Comparison of ENCODE assay signal across 18 cellular contexts in genomic region chr5:36575367-36575781, GRCh38. TPM values are rescaled to one million over a fixed set of nuclear protein-coding genes. Genes with fewer than 3 reads are reported as not detected.
DNase-seq lines count a peak whose midpoint lies in the region; ATAC-seq, FAIRE-seq and TF ChIP-seq lines count a peak whose summit lies in the region.
"Had no signal": no experiment of that assay in that cellular context is flagged by ENCODE, and none has a peak within 500 bp of the region (broad histone marks: within the 10 kb centered on the region; RNA-seq: fewer than 3 reads in every experiment).

No MANE protein-coding gene starts in this region.

- no peak overlapping the region for H2BK120ac ChIP-seq in mesendoderm (ENCODE audit: low read depth, low read length)

- H3K27ac ChIP-seq in RWPE2 (ENCODE audit: poor library complexity, severe bottlenecking), result peak overlapping the region; percentile 94
- no peak overlapping the region for H3K27ac ChIP-seq in mesendoderm (ENCODE audit: low read depth, low read length)
- H3K27ac ChIP-seq: KMS-11 had no signal

- no peak overlapping the region for H3K4me2 ChIP-seq in mesendoderm (ENCODE audit: low read length)
- H3K4me2 ChIP-seq: KMS-11, SK-N-SH had no signal

- H3K56ac ChIP-seq in mesendoderm (ENCODE audit: low read length), result no peak overlapping the region

- H3K9me3 Mint-ChIP-seq in osteocyte (ENCODE audit: unreplicated experiment), result no peaks in the 10 kb centered on the region
- H3K9me3 Mint-ChIP-seq: activated T-cell treated with anti-CD3 and anti-CD28 coated beads, Interleukin-2, amount 50 U/mL, for 24 hours; CD4-positive, alpha-beta T cell had no signal

- no CpG with 5 or more reads among the region's 4 CpGs for WGBS in mesendoderm (ENCODE audit: extremely low coverage, insufficient coverage, low lambda C conversion rate)

- peaks cover 5% of the 10 kb centered on the region for H3K4me1 Mint-ChIP-seq in osteocyte (ENCODE audit: unreplicated experiment)
- H3K4me1 Mint-ChIP-seq: activated B cell treated with CpG ODN at 0.5 μM for 24 hours had no signal

- H3K36me3 ChIP-seq in RWPE2 (ENCODE audit: low read depth), result no peaks in the 10 kb centered on the region
- H3K36me3 ChIP-seq in mesendoderm (ENCODE audit: control insufficient read depth, insufficient read depth, low read length), result no peaks in the 10 kb centered on the region

- FAIRE-seq in H54 (lab: Jason Lieb, UNC), result peak; percentile 11

- no peak overlapping the region for H2BK5ac ChIP-seq in mesendoderm (ENCODE audit: low read length)

- H2AK5ac ChIP-seq in mesendoderm (ENCODE audit: low read length), result no peak overlapping the region

- no peak overlapping the region for H3K4ac ChIP-seq in mesendoderm (ENCODE audit: low read depth, low read length)

- no peak overlapping the region for H3K4me3 Mint-ChIP-seq in osteocyte (ENCODE audit: unreplicated experiment)
- H3K4me3 Mint-ChIP-seq: activated B cell treated with CpG ODN at 0.5 μM for 24 hours; activated T-cell treated with anti-CD3 and anti-CD28 coated beads, Interleukin-2, amount 50 U/mL, for 24 hours; CD4-positive, alpha-beta T cell; endodermal cell had no signal

- no peaks in the 10 kb centered on the region for H3K36me3 Mint-ChIP-seq in osteocyte (ENCODE audit: unreplicated experiment)

- no peak for TF ChIP-seq CTCF in RWPE2 (IDR thresholded peaks at IDR 0.05; ENCODE audit: poor library complexity, severe bottlenecking)
- TF ChIP-seq CTCF in osteocyte (IDR thresholded peaks at IDR 0.05), result no peak

- H3K79me1 ChIP-seq in mesendoderm (ENCODE audit: low read length), result no peaks in the 10 kb centered on the region

- DNase-seq in H54 (ENCODE audit: insufficient read length, low spot score) (no peak), RWPE2 (ENCODE audit: low spot score) (no peak), fibroblast of gingiva (ENCODE audit: low read depth) (peak; percentile 21), osteocyte (ENCODE audit: extremely low spot score, unreplicated experiment) (no peak), SKM-1 treated with dmso at 0.1 percent for 144 hours (lab: John Stamatoyannopoulos, UW; ENCODE audit: unreplicated experiment) (no peak), mesendoderm (no peak), dedifferentiated amniotic fluid mesenchymal stem cell (ENCODE audit: extremely low spot score) (no peak), NCI-H1436 (lab: John Stamatoyannopoulos, UW) (no peak)
- DNase-seq: activated B cell treated with CpG ODN at 0.5 μM for 24 hours; activated T-cell treated with anti-CD3 and anti-CD28 coated beads, Interleukin-2, amount 50 U/mL, for 24 hours; amygdala; CD4-positive, alpha-beta T cell; endodermal cell; GDM1; mucosa of descending colon; NCI-H2081 treated with DMSO at 0.1 percent for 48 hours; SK-N-SH had no signal

- H3K4me1 ChIP-seq in RWPE2 (ENCODE audit: insufficient read depth, poor library complexity, severe bottlenecking) (peaks cover 33% of the 10 kb centered on the region), mesendoderm (ENCODE audit: control insufficient read depth, low read depth, low read length) (no peaks in the 10 kb centered on the region)

- peak overlapping the region; percentile 61 for H3K27ac Mint-ChIP-seq in osteocyte (ENCODE audit: unreplicated experiment)
- H3K27ac Mint-ChIP-seq: activated B cell treated with CpG ODN at 0.5 μM for 24 hours; activated T-cell treated with anti-CD3 and anti-CD28 coated beads, Interleukin-2, amount 50 U/mL, for 24 hours; CD4-positive, alpha-beta T cell; endodermal cell had no signal

- no peaks in the 10 kb centered on the region for H3K9me3 ChIP-seq in RWPE2 (ENCODE audit: severe bottlenecking)
- H3K9me3 ChIP-seq: mucosa of descending colon, SK-N-SH had no signal

- H3K4me3 ChIP-seq in RWPE2 (ENCODE audit: severe bottlenecking), result no peak overlapping the region
- H3K4me3 ChIP-seq in mesendoderm (ENCODE audit: low read length), result no peak overlapping the region
- H3K4me3 ChIP-seq: mucosa of descending colon had no signal

- peak; percentile 94 for ATAC-seq in RWPE2 (ENCODE audit: low read depth)
- ATAC-seq: mucosa of descending colon had no signal

- no peak overlapping the region for H4K5ac ChIP-seq in mesendoderm (ENCODE audit: low read length)

- no peak overlapping the region for H3K18ac ChIP-seq in mesendoderm (ENCODE audit: low read length)

- H3K79me2 ChIP-seq in mesendoderm (ENCODE audit: control insufficient read depth, insufficient read depth, low read length), result no peaks in the 10 kb centered on the region

- no peak overlapping the region for H4K8ac ChIP-seq in mesendoderm (ENCODE audit: low read depth, low read length)

- H3K9ac ChIP-seq in mesendoderm (ENCODE audit: low read length), result no peak overlapping the region
- H3K9ac ChIP-seq: KMS-11, SK-N-SH had no signal

- no peak overlapping the region for H2BK15ac ChIP-seq in mesendoderm (replicated peaks; ENCODE audit: low read depth)

- H3K27me3 Mint-ChIP-seq in osteocyte (ENCODE audit: unreplicated experiment), result peaks cover 2% of the 10 kb centered on the region
- H3K27me3 Mint-ChIP-seq: activated B cell treated with CpG ODN at 0.5 μM for 24 hours had no signal

- no peak overlapping the region for H3K23ac ChIP-seq in mesendoderm (ENCODE audit: low read length)

- no peak for TF ChIP-seq POLR2A in H54 (IDR thresholded peaks at IDR 0.05; ENCODE audit: low read depth, low read length)

- H3K27me3 ChIP-seq in RWPE2 (ENCODE audit: insufficient read depth, poor library complexity, severe bottlenecking), result no peaks in the 10 kb centered on the region
- no peaks in the 10 kb centered on the region for H3K27me3 ChIP-seq in mesendoderm (ENCODE audit: insufficient read depth, low read length, poor library complexity)

RNA-seq across cellular contexts. Expression of gene SLC1A3, which starts 31.0 kb away (rescaled TPM):
- 19.1 and 19.9 TPM in 2 replicates for total RNA-seq in osteocyte
- 8.0 TPM for polyA plus RNA-seq in mesendoderm (2013, experiment 1 of 2)
- polyA plus RNA-seq in mesendoderm (2013, experiment 2 of 2), result 8.5 TPM
- total RNA-seq: CD4-positive, alpha-beta T cell had no signal
- polyA plus RNA-seq: SK-N-SH had no signal
